In the genomic region with DNA sequence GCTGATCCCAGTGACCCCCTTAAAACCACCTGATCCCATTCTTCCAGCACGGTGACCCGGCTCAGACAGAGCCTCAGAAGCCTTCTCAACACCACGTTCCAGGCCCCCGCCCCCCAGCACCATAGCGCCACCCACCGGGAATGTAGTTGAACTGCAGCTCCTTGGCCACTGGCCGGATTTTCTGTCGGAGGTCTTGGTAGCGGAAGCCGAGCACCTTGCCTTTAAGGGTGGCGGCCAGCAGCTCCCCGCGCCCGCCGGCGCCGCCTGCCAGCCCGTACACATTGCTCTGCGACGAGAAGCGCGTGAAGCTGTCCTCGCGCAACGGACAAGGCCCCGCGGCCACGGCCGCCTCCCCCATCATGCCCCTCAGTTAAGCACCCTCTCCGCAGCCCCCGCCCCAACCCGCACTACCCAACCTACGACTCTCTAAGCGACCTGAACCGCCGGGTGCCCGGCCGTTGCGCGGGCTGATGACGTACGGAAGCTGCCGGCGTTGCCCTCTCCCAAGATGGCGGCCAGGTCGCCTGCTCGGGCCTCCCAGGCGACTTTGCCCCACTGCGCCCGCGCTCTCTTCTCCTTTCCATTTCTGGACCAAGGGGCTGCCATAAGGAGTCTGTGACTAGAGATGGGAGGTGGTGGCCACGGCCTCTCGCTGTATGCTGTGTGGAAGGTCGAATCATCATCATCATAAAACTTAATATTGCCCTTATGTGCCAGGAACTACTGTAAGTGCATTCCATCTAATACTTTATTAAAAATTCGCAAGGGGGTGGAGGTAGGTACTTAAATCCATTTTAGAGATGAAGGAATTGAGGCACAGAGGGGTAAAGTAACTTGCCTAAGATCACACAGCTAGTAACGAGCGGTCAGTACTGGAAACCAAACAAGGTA, we compare ENCODE assay signal across 8 cellular contexts. TPM values are rescaled to one million over a fixed set of nuclear protein-coding genes. Genes with fewer than 3 reads are reported as not detected.
DNase-seq lines count a peak whose midpoint lies in the region; TF ChIP-seq lines count a peak whose summit lies in the region.

A gene (minus strand): TSS at position 420 of the 891 bp plus-strand sequence. CDS start 59 bp downstream, at position 361.

- peak within 1 kb of the TSS; percentile 97 for H2AFZ ChIP-seq in SK-N-SH (ENCODE audit: low read depth)

- H3K36me3 ChIP-seq in SK-N-SH (replicated peaks in 1 of 2; ENCODE audit: control insufficient read depth in 1 of 2, insufficient read depth in 2 of 2, low read length in 1 of 2) = peaks cover 5 to 8% of the 10 kb centered on the region in 2 experiments
- peaks cover 24% of the 10 kb centered on the region for H3K36me3 ChIP-seq in suprapubic skin

- H3K4me3 ChIP-seq in HFF-Myc (replicated peaks; ENCODE audit: low read depth, low read length) (peak within 1 kb of the TSS; percentile 69), SK-N-SH (ENCODE audit: low read depth in 2 of 2, low read length in 1 of 2) (peak within 1 kb of the TSS; percentile 61 to 76), suprapubic skin (peak within 1 kb of the TSS; percentile 87)

- H3K4me1 ChIP-seq in SK-N-SH (ENCODE audit: control insufficient read depth in 1 of 2, insufficient read depth in 2 of 2, low read depth in 1 of 2, low read length in 1 of 2) (peaks cover 0 to 12% of the 10 kb centered on the region in 2 experiments; a peak in 1 of 4 replicates), suprapubic skin (peaks cover 24% of the 10 kb centered on the region)

- POLR2A ChIA-PET in SK-N-SH (lab: Yijun Ruan, JAX) = interaction anchor here (0.7 to 2.3 kb wide), 10 partner anchors 9 to 45 kb away, joined by 4 to 17 read pairs (median 8); a partner anchor contains a TSS

- H3K27me3 ChIP-seq in SK-N-SH (ENCODE audit: insufficient read depth) (no peaks in the 10 kb centered on the region), suprapubic skin (no peaks in the 10 kb centered on the region)

- no peak for TF ChIP-seq POLR2A in suprapubic skin (IDR thresholded peaks at IDR 0.05)

- CTCF ChIA-PET in SK-N-SH (lab: Yijun Ruan, JAX) = interaction anchor here (0.5 to 3.2 kb wide), 33 partner anchors 11 to 1557 kb away, joined by 3 to 52 read pairs (median 4); a partner anchor contains a TSS

- no peaks in the 10 kb centered on the region for H3K9me3 ChIP-seq in SK-N-SH
- no peaks in the 10 kb centered on the region for H3K9me3 ChIP-seq in suprapubic skin

- DNase-seq in GM03348 (ENCODE audit: low spot score) (peak; percentile 97), HFF-Myc (ENCODE audit: extremely low read depth, low read depth) (peak; percentile 55), NCI-H1048 (lab: John Stamatoyannopoulos, UW) (peak; percentile 70), SK-N-SH (peak; percentile 98), glomerular endothelial cell (ENCODE audit: extremely low read depth, low read depth, low spot score) (peak; percentile 60), occipital lobe (lab: John Stamatoyannopoulos, UW) (peak; percentile 86), suprapubic skin (ENCODE audit: low spot score in 2 of 2) (peak; percentile 93 to 95)
- peak; percentile 92 for DNase-seq in activated naive CD4-positive, alpha-beta T cell treated with anti-CD3 and anti-CD28 coated beads, Interleukin-2, amount 50 U/mL, for 16 hours

- H3K9me2 ChIP-seq in SK-N-SH = no peaks in the 10 kb centered on the region

- H3F3A ChIP-seq in SK-N-SH (replicated peaks; ENCODE audit: insufficient read depth) = peaks cover 16% of the 10 kb centered on the region

- WGBS in SK-N-SH (ENCODE audit: low lambda C conversion rate) = 3% methylated on average over 53 of the region's 57 CpGs
- 4% methylated on average over 35 of the region's 57 CpGs for WGBS in suprapubic skin

- peak within 1 kb of the TSS; percentile 88 for H3K9ac ChIP-seq in SK-N-SH

- no peaks in the 10 kb centered on the region for H4K20me1 ChIP-seq in SK-N-SH (ENCODE audit: insufficient read depth)

- peak; percentile 91 for TF ChIP-seq CTCF in HFF-Myc (IDR thresholded peaks at IDR 0.05; ENCODE audit: low read depth, low read length, missing control alignments)
- peak; percentile 98 for TF ChIP-seq CTCF in SK-N-SH (IDR thresholded peaks at IDR 0.05)
- TF ChIP-seq CTCF in suprapubic skin (IDR thresholded peaks at IDR 0.05) = peak; percentile 83 to 93

- H3K79me2 ChIP-seq in SK-N-SH (ENCODE audit: insufficient read depth) = no peaks in the 10 kb centered on the region

- H3K4me2 ChIP-seq in SK-N-SH = peak within 1 kb of the TSS; percentile 86

- TF ChIP-seq EP300 in SK-N-SH (IDR thresholded peaks at IDR 0.05; ENCODE audit: borderline replicate concordance in 1 of 2, low read depth in 1 of 2, low read length in 1 of 2) (no peak), suprapubic skin (IDR thresholded peaks at IDR 0.05) (no peak)

- TF ChIP-seq RAD21 in SK-N-SH (IDR thresholded peaks at IDR 0.05; ENCODE audit: low read length) = peak; percentile 69

- H3K27ac ChIP-seq in SK-N-SH (ENCODE audit: low read depth in 2 of 2, low read length in 1 of 2) (peak within 1 kb of the TSS; percentile 81 to 89), suprapubic skin (peak within 1 kb of the TSS; percentile 88)

TF ChIP-seq in SK-N-SH, 30 proteins besides CTCF, POLR2A, EP300 and RAD21 (continues in another document):
- TF ChIP-seq TAF1 (IDR thresholded peaks at IDR 0.05; ENCODE audit: borderline replicate concordance, low read depth, low read length) (peak; percentile 76), SMC3 (IDR thresholded peaks at IDR 0.05; ENCODE audit: low read depth, low read length) (peak; percentile 61), ELF1 (IDR thresholded peaks at IDR 0.05) (peak; percentile 25; the same call in 1 of the 2 replicates), SIN3A (IDR thresholded peaks at IDR 0.05; ENCODE audit: borderline replicate concordance, low read depth, low read length) (peak; percentile 62; the same call in 1 of the 2 replicates), RFX5 (IDR thresholded peaks at IDR 0.05; ENCODE audit: low read length) (0 out of 2 replicates have a peak, but pooled peaks have one; percentile 24), EZH2phosphoT487 (IDR thresholded peaks at IDR 0.05; ENCODE audit: borderline replicate concordance, low read depth) (no peak), RXRA (IDR thresholded peaks at IDR 0.05; ENCODE audit: borderline replicate concordance, low read depth) (no peak), TEAD4 (IDR thresholded peaks at IDR 0.05; ENCODE audit: borderline replicate concordance, insufficient read depth) (0 out of 2 replicates have a peak, but pooled peaks have one; percentile 22)
- TF ChIP-seq, protein P1, sequence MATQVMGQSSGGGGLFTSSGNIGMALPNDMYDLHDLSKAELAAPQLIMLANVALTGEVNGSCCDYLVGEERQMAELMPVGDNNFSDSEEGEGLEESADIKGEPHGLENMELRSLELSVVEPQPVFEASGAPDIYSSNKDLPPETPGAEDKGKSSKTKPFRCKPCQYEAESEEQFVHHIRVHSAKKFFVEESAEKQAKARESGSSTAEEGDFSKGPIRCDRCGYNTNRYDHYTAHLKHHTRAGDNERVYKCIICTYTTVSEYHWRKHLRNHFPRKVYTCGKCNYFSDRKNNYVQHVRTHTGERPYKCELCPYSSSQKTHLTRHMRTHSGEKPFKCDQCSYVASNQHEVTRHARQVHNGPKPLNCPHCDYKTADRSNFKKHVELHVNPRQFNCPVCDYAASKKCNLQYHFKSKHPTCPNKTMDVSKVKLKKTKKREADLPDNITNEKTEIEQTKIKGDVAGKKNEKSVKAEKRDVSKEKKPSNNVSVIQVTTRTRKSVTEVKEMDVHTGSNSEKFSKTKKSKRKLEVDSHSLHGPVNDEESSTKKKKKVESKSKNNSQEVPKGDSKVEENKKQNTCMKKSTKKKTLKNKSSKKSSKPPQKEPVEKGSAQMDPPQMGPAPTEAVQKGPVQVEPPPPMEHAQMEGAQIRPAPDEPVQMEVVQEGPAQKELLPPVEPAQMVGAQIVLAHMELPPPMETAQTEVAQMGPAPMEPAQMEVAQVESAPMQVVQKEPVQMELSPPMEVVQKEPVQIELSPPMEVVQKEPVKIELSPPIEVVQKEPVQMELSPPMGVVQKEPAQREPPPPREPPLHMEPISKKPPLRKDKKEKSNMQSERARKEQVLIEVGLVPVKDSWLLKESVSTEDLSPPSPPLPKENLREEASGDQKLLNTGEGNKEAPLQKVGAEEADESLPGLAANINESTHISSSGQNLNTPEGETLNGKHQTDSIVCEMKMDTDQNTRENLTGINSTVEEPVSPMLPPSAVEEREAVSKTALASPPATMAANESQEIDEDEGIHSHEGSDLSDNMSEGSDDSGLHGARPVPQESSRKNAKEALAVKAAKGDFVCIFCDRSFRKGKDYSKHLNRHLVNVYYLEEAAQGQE (IDR thresholded peaks at IDR 0.05; ENCODE audit: low read depth, low read length) = peak; percentile 67
- TF ChIP-seq, protein P2, sequence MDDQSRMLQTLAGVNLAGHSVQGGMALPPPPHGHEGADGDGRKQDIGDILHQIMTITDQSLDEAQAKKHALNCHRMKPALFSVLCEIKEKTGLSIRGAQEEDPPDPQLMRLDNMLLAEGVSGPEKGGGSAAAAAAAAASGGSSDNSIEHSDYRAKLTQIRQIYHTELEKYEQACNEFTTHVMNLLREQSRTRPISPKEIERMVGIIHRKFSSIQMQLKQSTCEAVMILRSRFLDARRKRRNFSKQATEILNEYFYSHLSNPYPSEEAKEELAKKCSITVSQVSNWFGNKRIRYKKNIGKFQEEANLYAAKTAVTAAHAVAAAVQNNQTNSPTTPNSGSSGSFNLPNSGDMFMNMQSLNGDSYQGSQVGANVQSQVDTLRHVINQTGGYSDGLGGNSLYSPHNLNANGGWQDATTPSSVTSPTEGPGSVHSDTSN (IDR thresholded peaks at IDR 0.05) = no peak
- TF ChIP-seq, protein P3, sequence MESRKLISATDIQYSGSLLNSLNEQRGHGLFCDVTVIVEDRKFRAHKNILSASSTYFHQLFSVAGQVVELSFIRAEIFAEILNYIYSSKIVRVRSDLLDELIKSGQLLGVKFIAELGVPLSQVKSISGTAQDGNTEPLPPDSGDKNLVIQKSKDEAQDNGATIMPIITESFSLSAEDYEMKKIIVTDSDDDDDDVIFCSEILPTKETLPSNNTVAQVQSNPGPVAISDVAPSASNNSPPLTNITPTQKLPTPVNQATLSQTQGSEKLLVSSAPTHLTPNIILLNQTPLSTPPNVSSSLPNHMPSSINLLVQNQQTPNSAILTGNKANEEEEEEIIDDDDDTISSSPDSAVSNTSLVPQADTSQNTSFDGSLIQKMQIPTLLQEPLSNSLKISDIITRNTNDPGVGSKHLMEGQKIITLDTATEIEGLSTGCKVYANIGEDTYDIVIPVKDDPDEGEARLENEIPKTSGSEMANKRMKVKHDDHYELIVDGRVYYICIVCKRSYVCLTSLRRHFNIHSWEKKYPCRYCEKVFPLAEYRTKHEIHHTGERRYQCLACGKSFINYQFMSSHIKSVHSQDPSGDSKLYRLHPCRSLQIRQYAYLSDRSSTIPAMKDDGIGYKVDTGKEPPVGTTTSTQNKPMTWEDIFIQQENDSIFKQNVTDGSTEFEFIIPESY (IDR thresholded peaks at IDR 0.05; ENCODE audit: borderline replicate concordance, low read depth) = 0 out of 2 replicates have a peak, but pooled peaks have one; percentile 28

RNA-seq across cellular contexts. Expression of the gene that starts here (rescaled TPM):
- 15.8 and 17.7 TPM in 2 replicates for polyA plus RNA-seq in SK-N-SH (2012; rRNA removed)
- 6.3 and 8.9 TPM in 2 replicates for polyA plus RNA-seq in SK-N-SH (2012; cell fraction: cytosol; rRNA removed)
- 64.6 and 79.2 TPM in 2 replicates for polyA plus RNA-seq in SK-N-SH (2012; cell fraction: nucleus; rRNA removed)
- 8.8 and 11.1 TPM in 2 replicates for total RNA-seq in glomerular endothelial cell
- total RNA-seq in occipital lobe = 4.2 TPM
- total RNA-seq in suprapubic skin = 10 to 100 TPM in 1 of 4 donors, 1 to 10 TPM in 3; 4.3 to 16.3 (median 5.9) TPM

Comparison
In these comparisons a context has a peak if more than half of its experiments do, and no peak if none do; other contexts are left out.
1. Peak in every context shown above with its lines: DNase-seq, H3K4me3 ChIP-seq and H3K27ac ChIP-seq.